ENCODE assay signal across 23 cellular contexts in genomic region chr16:47578573-47578972, GRCh38.
DNase-seq lines count a peak whose midpoint lies in the region; ATAC-seq and TF ChIP-seq lines count a peak whose summit lies in the region.
"Had no signal": no experiment of that assay in that cellular context is flagged by ENCODE, and none has a peak within 500 bp of the region (broad histone marks: within the 10 kb centered on the region; RNA-seq: fewer than 3 reads in every experiment).

No MANE protein-coding gene starts in this region.

- no peak overlapping the region for H2AFZ ChIP-seq in H9 (ENCODE audit: low read length)

- H2BK5ac ChIP-seq in H9 (ENCODE audit: insufficient read length, low read length), result no peak overlapping the region

- H3K27me3 Mint-ChIP-seq in Calu3 (ENCODE audit: unreplicated experiment), result no peaks in the 10 kb centered on the region
- H3K27me3 Mint-ChIP-seq in H9 (ENCODE audit: low read depth), result no peaks in the 10 kb centered on the region; the same call in 1 of the 2 replicates
- H3K27me3 Mint-ChIP-seq: CD4-positive, alpha-beta memory T cell; stimulated activated naive B cell treated with anti-CD40 and anti-IgM and Interleukin-4, amounts not matched to agents 10 μg/mL and 1 μg/mL and 100 μg/mL, for 72 hours had no signal

- H3K18ac ChIP-seq in H9 (ENCODE audit: insufficient read length, low read depth, low read length), result no peak overlapping the region

- no peaks in the 10 kb centered on the region for H3K9me3 Mint-ChIP-seq in Calu3 (ENCODE audit: low read depth, unreplicated experiment)
- no peaks in the 10 kb centered on the region; a peak in 1 of 5 replicates for H3K9me3 Mint-ChIP-seq in H9

- TF ChIP-seq CTCF in Calu3 (IDR thresholded peaks at IDR 0.05; ENCODE audit: unreplicated experiment) (no peak), H9 (conservative IDR thresholded peaks at IDR 0.05) (no peak), body of pancreas (IDR thresholded peaks at IDR 0.05) (no peak)

- WGBS in H9 (ENCODE audit: extremely low coverage, insufficient read length, low lambda C conversion rate), result no CpG with 5 or more reads among the region's 1 CpG
- 94 to 100% methylated on average over 1 of the region's 1 CpG for WGBS in body of pancreas, 2 donors

- H3K4ac ChIP-seq in H9 (ENCODE audit: low read depth, low read length), result no peak overlapping the region

- H3K27ac Mint-ChIP-seq in Calu3 (ENCODE audit: unreplicated experiment) (peak overlapping the region; percentile 34), H9 (no peak overlapping the region; a peak in 1 of 7 replicates)
- H3K27ac Mint-ChIP-seq: stimulated activated naive B cell treated with anti-CD40 and anti-IgM and Interleukin-4, amounts not matched to agents 10 μg/mL and 1 μg/mL and 100 μg/mL, for 72 hours had no signal

- no peak overlapping the region for H3K56ac ChIP-seq in H9 (ENCODE audit: insufficient read length, low read depth, low read length)

- no peak overlapping the region for H3K4me3 ChIP-seq in body of pancreas
- H3K4me3 ChIP-seq: coronary artery, left ventricle myocardium inferior, right atrium auricular region, transverse colon had no signal

- H2BK120ac ChIP-seq in H9 (ENCODE audit: low read depth, low read length, poor library complexity, severe bottlenecking), result no peak overlapping the region

- no peak for TF ChIP-seq POLR2A in body of pancreas (IDR thresholded peaks at IDR 0.05)

- no peaks in the 10 kb centered on the region for H3K27me3 ChIP-seq in H9 (ENCODE audit: insufficient read depth, low read length)
- no peaks in the 10 kb centered on the region for H3K27me3 ChIP-seq in body of pancreas
- H3K27me3 ChIP-seq: neutrophil, right atrium auricular region, transverse colon had no signal

- H3K36me3 ChIP-seq in body of pancreas (replicated peaks in 1 of 2; ENCODE audit: insufficient read depth in 1 of 2, low read depth in 2 of 2), result no peaks in the 10 kb centered on the region
- H3K36me3 ChIP-seq: left ventricle myocardium inferior, neutrophil, right atrium auricular region, transverse colon had no signal

- intact Hi-C loops in Calu3 (cut with micrococcal nuclease; ENCODE audit: unreplicated experiment) (no loop called here), body of pancreas (cut with DNase I) (no loop called here)

- no peak overlapping the region for H4K91ac ChIP-seq in H9 (ENCODE audit: insufficient read length, low read depth, low read length)

- H3K36me3 Mint-ChIP-seq in Calu3 (ENCODE audit: insufficient read depth, unreplicated experiment), result no peaks in the 10 kb centered on the region
- peaks cover 7 to 9% (median 9%) of the 10 kb centered on the region in 3 experiments; a peak in 4 of 7 replicates for H3K36me3 Mint-ChIP-seq in H9 (ENCODE audit: insufficient read depth in 1 of 3, low read depth in 3 of 3)

- no peak overlapping the region for H2AK5ac ChIP-seq in H9 (ENCODE audit: insufficient read length, low read length)

- H3K4me3 Mint-ChIP-seq in Calu3 (ENCODE audit: low read depth, unreplicated experiment) (no peak overlapping the region), H9 (no peak overlapping the region)
- H3K4me3 Mint-ChIP-seq: CD4-positive, alpha-beta memory T cell; stimulated activated naive B cell treated with anti-CD40 and anti-IgM and Interleukin-4, amounts not matched to agents 10 μg/mL and 1 μg/mL and 100 μg/mL, for 72 hours had no signal

- H2BK20ac ChIP-seq in H9 (ENCODE audit: low read depth, low read length, poor library complexity, severe bottlenecking), result no peak overlapping the region

- ATAC-seq in body of pancreas (no peak), HG03045 (IDR thresholded peaks at IDR 0.05; ENCODE audit: unreplicated experiment) (no peak)
- ATAC-seq: HCT116; stimulated activated naive B cell treated with anti-CD40 and anti-IgM and Interleukin-4, amounts not matched to agents 10 μg/mL and 1 μg/mL and 100 μg/mL, for 72 hours had no signal

- no peak overlapping the region for H3K9ac ChIP-seq in H9 (ENCODE audit: extremely low read depth, insufficient read length, low read length)
- H3K9ac ChIP-seq: SK-N-SH had no signal

- no peak overlapping the region for H2BK15ac ChIP-seq in H9 (ENCODE audit: low read depth, low read length)

- no peak overlapping the region for H4K5ac ChIP-seq in H9 (ENCODE audit: insufficient read length, low read depth, low read length)

- no peaks in the 10 kb centered on the region for H3K4me1 ChIP-seq in H9 (ENCODE audit: insufficient read depth, low read length)
- no peaks in the 10 kb centered on the region for H3K4me1 ChIP-seq in body of pancreas
- H3K4me1 ChIP-seq: transverse colon had no signal

- BruUV-seq in Calu3 (replicated peaks; lab: Mats Ljungman, UMichigan), result no TSS peak

- no peak for DNase-seq in Calu3
- DNase-seq in HT1080 (ENCODE audit: low read depth), result peak; percentile 61
- DNase-seq in astrocyte of the hippocampus (ENCODE audit: low read depth, low spot score), result peak; percentile 11
- DNase-seq in iris pigment epithelial cell (ENCODE audit: low read depth), result peak; percentile 40
- no peak for DNase-seq in H9
- no peak for DNase-seq in body of pancreas
- no peak for DNase-seq in cerebellar cortex (ENCODE audit: low spot score)
- DNase-seq: amniotic stem cell; CD4-positive, alpha-beta memory T cell; DND-41; left ventricle myocardium inferior; NCI-H1417 treated with DMSO at 0.1 percent for 48 hours; NCI-H774; SK-N-SH; stimulated activated CD4-positive, alpha-beta T cell treated with anti-CD3 and anti-CD28 coated beads, Interleukin-15, amount 100 ng/mL, for 24 hours; stimulated activated naive B cell treated with anti-CD40 and anti-IgM and Interleukin-4, amounts not matched to agents 10 μg/mL and 1 μg/mL and 100 μg/mL, for 72 hours; T-helper 9 cell; transverse colon had no signal

- no peak overlapping the region for H4K8ac ChIP-seq in H9 (replicated peaks; ENCODE audit: insufficient read length, low read depth, low read length)

- H2BK12ac ChIP-seq in H9 (ENCODE audit: insufficient read length, low read depth, low read length), result no peak overlapping the region

- H3K23me2 ChIP-seq in H9 (ENCODE audit: insufficient read length, low read depth, low read length, poor library complexity, severe bottlenecking), result no peaks in the 10 kb centered on the region

- no peaks in the 10 kb centered on the region for H4K20me1 ChIP-seq in H9 (ENCODE audit: control insufficient read depth, insufficient read depth, insufficient read length)

- no peak overlapping the region for H3K14ac ChIP-seq in H9 (ENCODE audit: insufficient read depth, low read length)

- no peaks in the 10 kb centered on the region for H3K79me1 ChIP-seq in H9 (ENCODE audit: insufficient read depth, low read depth, low read length, poor library complexity, severe bottlenecking)

- CTCF ChIA-PET in Calu3 (lab: Charles Lee), result no interaction called here

- no peak overlapping the region for H3K4me2 ChIP-seq in H9 (ENCODE audit: insufficient read depth, insufficient read length, low read length)
- H3K4me2 ChIP-seq: SK-N-SH had no signal

- no peaks in the 10 kb centered on the region for H3K79me2 ChIP-seq in H9 (ENCODE audit: insufficient read depth, low read length)

- H3K27ac ChIP-seq in H9 (ENCODE audit: insufficient read length, low read depth, low read length) (no peak overlapping the region), body of pancreas (no peak overlapping the region)
- H3K27ac ChIP-seq: coronary artery, left ventricle myocardium inferior, neutrophil, right atrium auricular region, transverse colon had no signal

- H3K4me1 Mint-ChIP-seq in Calu3 (ENCODE audit: low read depth, unreplicated experiment) (peaks cover 21% of the 10 kb centered on the region), H9 (peaks cover 6 to 8% of the 10 kb centered on the region in 2 experiments; a peak in 3 of 4 replicates)

- H3K9me3 ChIP-seq in H9 (ENCODE audit: control insufficient read depth, low read depth, low read length) (no peaks in the 10 kb centered on the region), body of pancreas (no peaks in the 10 kb centered on the region)
- H3K9me3 ChIP-seq: left ventricle myocardium inferior, neutrophil, right atrium auricular region, SK-N-SH, transverse colon had no signal

- H3T11ph ChIP-seq in H9 (ENCODE audit: low read length), result no peak overlapping the region

- no peak overlapping the region for H3K23ac ChIP-seq in H9 (ENCODE audit: insufficient read length, low read depth, low read length)

Comparison
In these comparisons a context has a peak if more than half of its experiments do, and no peak if none do; other contexts are left out.
1. DNase-seq: peak in HT1080 (single experiment), astrocyte of the hippocampus (single experiment) and iris pigment epithelial cell (single experiment); none in Calu3 (single experiment), H9 (single experiment), body of pancreas (0 of 4) and cerebellar cortex (single experiment).